Comparison of ENCODE assay signal across 27 cellular contexts in the genomic region with DNA sequence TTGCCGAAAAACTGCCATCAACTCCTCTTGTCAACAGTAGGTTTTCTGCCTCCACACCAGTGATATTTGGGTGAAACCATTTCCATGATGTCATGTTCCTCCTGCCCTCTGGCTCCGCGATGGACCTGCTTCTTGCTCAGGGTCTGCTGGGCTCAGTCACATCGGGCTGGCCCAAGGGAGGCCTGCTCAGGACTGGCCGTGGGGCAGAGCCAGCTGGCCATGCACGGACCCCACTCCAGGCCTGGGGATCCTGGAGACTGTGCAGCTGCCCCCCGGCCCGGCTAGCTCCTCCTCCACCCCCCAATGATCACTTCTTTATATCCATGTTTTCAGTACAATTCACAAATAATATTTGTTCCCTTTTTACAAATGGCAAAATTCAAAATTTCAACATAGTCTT.
"Had no signal": no experiment of that assay in that cellular context is flagged by ENCODE, and none has a peak within 500 bp of the region (broad histone marks: within the 10 kb centered on the region; RNA-seq: fewer than 3 reads in every experiment).

No MANE protein-coding gene starts in this region.

- DNase-seq: activated CD4-positive, alpha-beta memory T cell treated with anti-CD3 and anti-CD28 coated beads for 36 hours; activated CD4-positive, alpha-beta T cell treated with anti-CD3 and anti-CD28 coated beads for 36 hours; activated CD4-positive, alpha-beta T cell treated with anti-CD3 and anti-CD28 coated beads, Interleukin-2, amount 10 ng/mL, durations not matched to agents 24 days and 14 days; activated CD4-positive, CD25-positive, alpha-beta regulatory T cell; activated CD4-positive, CD25-positive, alpha-beta regulatory T cell treated with anti-CD3 and anti-CD28 coated beads, Interleukin-2, amount 50 U/mL, for 72 hours; activated CD8-positive, alpha-beta memory T cell treated with anti-CD3 and anti-CD28 coated beads, Interleukin-2, amount 50 U/mL, for 48 hours; activated gamma-delta T cell; activated naive CD4-positive, alpha-beta T cell; activated naive CD4-positive, alpha-beta T cell treated with anti-CD3 and anti-CD28 coated beads, Interleukin-2, amount 10 ng/mL, durations not matched to agents 7 days and 5 days; activated naive CD8-positive, alpha-beta T cell treated with anti-CD3 and anti-CD28 coated beads, Interleukin-2, amount 10 ng/mL, durations not matched to agents 7 days and 5 days; activated T-cell treated with anti-CD3 and anti-CD28 coated beads for 4 hours; activated T-cell treated with anti-CD3 and anti-CD28 coated beads, Interleukin-2, amount 50 U/mL, for 24 hours; activated T-cell treated with anti-CD3 and anti-CD28 coated beads, Interleukin-2, amount 50 U/mL, for 72 hours; cortex of kidney; dermis blood vessel endothelial cell; effector CD4-positive, alpha-beta T cell; effector memory CD8-positive, alpha-beta T cell; erythroblast; gastrocnemius medialis; glutamatergic neuron; heart left ventricle; T-helper 2 cell had no signal

- H3K27me3 ChIP-seq: ascending aorta, brain microvascular endothelial cell, esophagus muscularis mucosa, foreskin keratinocyte, gastrocnemius medialis, heart left ventricle had no signal

- H3K27me3 Mint-ChIP-seq: activated CD4-positive, alpha-beta memory T cell treated with anti-CD3 and anti-CD28 coated beads for 36 hours; activated CD4-positive, alpha-beta T cell treated with anti-CD3 and anti-CD28 coated beads, Interleukin-2, amount 10 ng/mL, durations not matched to agents 24 days and 14 days; activated naive CD4-positive, alpha-beta T cell treated with anti-CD3 and anti-CD28 coated beads, Interleukin-2, amount 10 ng/mL, durations not matched to agents 7 days and 5 days; activated naive CD8-positive, alpha-beta T cell treated with anti-CD3 and anti-CD28 coated beads, Interleukin-2, amount 10 ng/mL, durations not matched to agents 7 days and 5 days; activated T-cell treated with anti-CD3 and anti-CD28 coated beads, Interleukin-2, amount 50 U/mL, for 24 hours had no signal

- ATAC-seq: activated CD4-positive, alpha-beta T cell treated with anti-CD3 and anti-CD28 coated beads for 36 hours; activated naive CD4-positive, alpha-beta T cell treated with anti-CD3 and anti-CD28 coated beads, Interleukin-2, amount 50 U/mL, for 72 hours; activated T-cell treated with anti-CD3 and anti-CD28 coated beads, Interleukin-2, amount 50 U/mL, for 72 hours; effector memory CD8-positive, alpha-beta T cell; gastrocnemius medialis; heart left ventricle had no signal

- H3K9me3 ChIP-seq: esophagus muscularis mucosa, gastrocnemius medialis, heart left ventricle had no signal

- H3K9me3 Mint-ChIP-seq: activated CD4-positive, alpha-beta T cell treated with anti-CD3 and anti-CD28 coated beads, Interleukin-2, amount 10 ng/mL, durations not matched to agents 24 days and 14 days; activated naive CD4-positive, alpha-beta T cell treated with anti-CD3 and anti-CD28 coated beads, Interleukin-2, amount 10 ng/mL, durations not matched to agents 7 days and 5 days; activated T-cell treated with anti-CD3 and anti-CD28 coated beads, Interleukin-2, amount 50 U/mL, for 24 hours had no signal

- H3K36me3 Mint-ChIP-seq: activated CD4-positive, alpha-beta memory T cell treated with anti-CD3 and anti-CD28 coated beads for 36 hours; activated naive CD4-positive, alpha-beta T cell treated with anti-CD3 and anti-CD28 coated beads, Interleukin-2, amount 10 ng/mL, durations not matched to agents 7 days and 5 days; activated naive CD4-positive, alpha-beta T cell treated with anti-CD3 and anti-CD28 coated beads, Interleukin-2, amount 50 U/mL, for 72 hours; activated naive CD8-positive, alpha-beta T cell treated with anti-CD3 and anti-CD28 coated beads, Interleukin-2, amount 10 ng/mL, durations not matched to agents 7 days and 5 days had no signal

- H3K36me3 ChIP-seq: ascending aorta, brain microvascular endothelial cell, esophagus muscularis mucosa, gastrocnemius medialis, heart left ventricle had no signal

- H3K4me3 Mint-ChIP-seq: activated CD4-positive, alpha-beta memory T cell treated with anti-CD3 and anti-CD28 coated beads for 36 hours; activated CD4-positive, alpha-beta T cell treated with anti-CD3 and anti-CD28 coated beads for 36 hours; activated CD4-positive, alpha-beta T cell treated with anti-CD3 and anti-CD28 coated beads, Interleukin-2, amount 10 ng/mL, durations not matched to agents 24 days and 14 days; activated naive CD4-positive, alpha-beta T cell treated with anti-CD3 and anti-CD28 coated beads, Interleukin-2, amount 10 ng/mL, durations not matched to agents 7 days and 5 days; activated naive CD8-positive, alpha-beta T cell treated with anti-CD3 and anti-CD28 coated beads, Interleukin-2, amount 10 ng/mL, durations not matched to agents 7 days and 5 days; activated T-cell treated with anti-CD3 and anti-CD28 coated beads, Interleukin-2, amount 50 U/mL, for 24 hours; activated T-cell treated with anti-CD3 and anti-CD28 coated beads, Interleukin-2, amount 50 U/mL, for 72 hours; effector memory CD8-positive, alpha-beta T cell had no signal

- H3K27ac Mint-ChIP-seq: activated CD4-positive, alpha-beta memory T cell treated with anti-CD3 and anti-CD28 coated beads for 36 hours; activated CD4-positive, alpha-beta T cell treated with anti-CD3 and anti-CD28 coated beads for 36 hours; activated CD4-positive, alpha-beta T cell treated with anti-CD3 and anti-CD28 coated beads, Interleukin-2, amount 10 ng/mL, durations not matched to agents 24 days and 14 days; activated naive CD4-positive, alpha-beta T cell treated with anti-CD3 and anti-CD28 coated beads, Interleukin-2, amount 10 ng/mL, durations not matched to agents 7 days and 5 days; activated naive CD4-positive, alpha-beta T cell treated with anti-CD3 and anti-CD28 coated beads, Interleukin-2, amount 50 U/mL, for 72 hours; activated naive CD8-positive, alpha-beta T cell treated with anti-CD3 and anti-CD28 coated beads, Interleukin-2, amount 10 ng/mL, durations not matched to agents 7 days and 5 days; activated T-cell treated with anti-CD3 and anti-CD28 coated beads, Interleukin-2, amount 50 U/mL, for 24 hours; activated T-cell treated with anti-CD3 and anti-CD28 coated beads, Interleukin-2, amount 50 U/mL, for 72 hours; effector memory CD8-positive, alpha-beta T cell had no signal

- H3K4me1 ChIP-seq: ascending aorta, esophagus muscularis mucosa, foreskin keratinocyte, gastrocnemius medialis had no signal

- H3K4me1 Mint-ChIP-seq: activated CD4-positive, alpha-beta T cell treated with anti-CD3 and anti-CD28 coated beads for 36 hours; activated CD4-positive, alpha-beta T cell treated with anti-CD3 and anti-CD28 coated beads, Interleukin-2, amount 10 ng/mL, durations not matched to agents 24 days and 14 days; activated naive CD4-positive, alpha-beta T cell treated with anti-CD3 and anti-CD28 coated beads, Interleukin-2, amount 10 ng/mL, durations not matched to agents 7 days and 5 days; activated naive CD8-positive, alpha-beta T cell treated with anti-CD3 and anti-CD28 coated beads, Interleukin-2, amount 10 ng/mL, durations not matched to agents 7 days and 5 days had no signal

- H3K27ac ChIP-seq: ascending aorta, esophagus muscularis mucosa, foreskin keratinocyte, gastrocnemius medialis, heart left ventricle had no signal

- H3K4me3 ChIP-seq: ascending aorta, esophagus muscularis mucosa, gastrocnemius medialis, heart left ventricle had no signal
